21 cellular contexts compared by ENCODE assay signal in the genomic region with DNA sequence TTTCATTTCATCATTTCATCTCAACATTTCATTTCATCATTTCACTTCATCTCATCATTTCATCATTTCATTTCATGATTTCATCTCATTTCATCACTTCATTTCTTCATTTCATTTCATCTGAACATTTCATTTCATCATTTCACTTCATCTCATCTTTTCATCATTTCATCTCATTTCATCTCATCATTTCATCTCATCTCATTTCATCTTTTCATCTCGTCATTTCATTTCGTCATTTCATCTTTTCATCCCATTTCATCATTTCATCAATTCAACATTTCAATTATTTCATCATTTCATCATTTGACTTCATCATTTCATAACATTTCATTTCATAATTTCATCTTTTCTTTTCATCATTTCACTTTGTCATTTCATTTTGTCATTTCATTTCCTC.
"Had no signal": no experiment of that assay in that cellular context is flagged by ENCODE, and none has a peak within 500 bp of the region (broad histone marks: within the 10 kb centered on the region; RNA-seq: fewer than 3 reads in every experiment).

No MANE protein-coding gene starts in this region.

- H3K36me3 ChIP-seq: esophagus muscularis mucosa, gastroesophageal sphincter, heart left ventricle, left lung, lower lobe of right lung had no signal

- ATAC-seq: foreskin keratinocyte; gastroesophageal sphincter; heart left ventricle; left cardiac atrium; left lung; left ventricle myocardium superior; lower lobe of right lung; mucosa of descending colon; naive thymus-derived CD8-positive, alpha-beta T cell had no signal

- H3K4me3 ChIP-seq: coronary artery, dorsolateral prefrontal cortex, esophagus muscularis mucosa, gastroesophageal sphincter, heart left ventricle, left lung, lower lobe of right lung, mucosa of descending colon had no signal

- H3K4me1 ChIP-seq: foreskin keratinocyte, left lung, lower lobe of right lung had no signal

- H3K27ac ChIP-seq: coronary artery, dorsolateral prefrontal cortex, esophagus muscularis mucosa, foreskin keratinocyte, gastroesophageal sphincter, heart left ventricle, left lung, lower lobe of right lung had no signal

- DNase-seq: dermis blood vessel endothelial cell; dorsolateral prefrontal cortex; effector CD4-positive, alpha-beta T cell; effector memory CD4-positive, alpha-beta T cell; foreskin keratinocyte; heart left ventricle; hippocampal formation; left cardiac atrium; left lung; left ventricle myocardium superior; lower lobe of right lung; mesenchymal stem cell; mucosa of descending colon; naive B cell; naive thymus-derived CD8-positive, alpha-beta T cell had no signal

- FAIRE-seq: endothelial cell of umbilical vein, islet of Langerhans, keratinocyte had no signal

- H3K9me3 ChIP-seq: esophagus muscularis mucosa, gastroesophageal sphincter, left lung, lower lobe of right lung, mucosa of descending colon had no signal
